ENCODE assay signal across 20 cellular contexts in genomic region chr2:42652086-42652485, GRCh38.
DNase-seq lines count a peak whose midpoint lies in the region; ATAC-seq, FAIRE-seq and TF ChIP-seq lines count a peak whose summit lies in the region.
"Had no signal": no experiment of that assay in that cellular context is flagged by ENCODE, and none has a peak within 500 bp of the region (broad histone marks: within the 10 kb centered on the region; RNA-seq: fewer than 3 reads in every experiment).

No MANE protein-coding gene starts in this region.

- H3K27ac ChIP-seq in right cardiac atrium (ENCODE audit: low read length), result no peak overlapping the region
- H3K27ac ChIP-seq: foreskin keratinocyte, Peyer's patch, psoas muscle had no signal

- H3K27me3 Mint-ChIP-seq in activated CD4-positive, alpha-beta T cell treated with anti-CD3 and anti-CD28 coated beads for 36 hours, result no peaks in the 10 kb centered on the region
- H3K27me3 Mint-ChIP-seq in T-helper 1 cell treated with Interleukin-12 subunit alpha and Interleukin-12 subunit beta and Interleukin-4 antibody, amounts not matched to agents 30 μg/mL and 1 μg/mL, for 36 hours (ENCODE audit: low read depth), result no peaks in the 10 kb centered on the region
- H3K27me3 Mint-ChIP-seq in effector memory CD8-positive, alpha-beta T cell, result no peaks in the 10 kb centered on the region
- no peaks in the 10 kb centered on the region for H3K27me3 Mint-ChIP-seq in Caco-2 (ENCODE audit: insufficient read depth, unreplicated experiment)

- CTCF ChIA-PET in activated CD4-positive, alpha-beta T cell treated with anti-CD3 and anti-CD28 coated beads for 36 hours (lab: Charles Lee), result interaction anchor here (0.7 to 1.1 kb wide), 2 partner anchors 11 to 12 kb away, joined by 3 to 4 read pairs; no protein-coding TSS in a partner anchor
- CTCF ChIA-PET in Caco-2 (lab: Charles Lee), result no interaction called here

- POLR2A ChIA-PET in activated CD4-positive, alpha-beta T cell treated with anti-CD3 and anti-CD28 coated beads for 36 hours (lab: Charles Lee), result no interaction called here
- POLR2A ChIA-PET in Caco-2 (lab: Charles Lee), result no interaction called here

- no peaks in the 10 kb centered on the region for H3K9me3 Mint-ChIP-seq in activated CD4-positive, alpha-beta T cell treated with anti-CD3 and anti-CD28 coated beads for 36 hours (ENCODE audit: low read depth)
- H3K9me3 Mint-ChIP-seq in T-helper 1 cell treated with Interleukin-12 subunit alpha and Interleukin-12 subunit beta and Interleukin-4 antibody, amounts not matched to agents 30 μg/mL and 1 μg/mL, for 36 hours, result no peaks in the 10 kb centered on the region
- H3K9me3 Mint-ChIP-seq in effector memory CD8-positive, alpha-beta T cell, result no peaks in the 10 kb centered on the region
- H3K9me3 Mint-ChIP-seq in Caco-2 (ENCODE audit: unreplicated experiment), result no peaks in the 10 kb centered on the region

- 89% methylated on average over 6 of the region's 6 CpGs for WGBS in right cardiac atrium

- intact Hi-C loops in activated CD4-positive, alpha-beta T cell treated with anti-CD3 and anti-CD28 coated beads for 36 hours (cut with DNase I, micrococcal nuclease), result no loop called here
- intact Hi-C loops in Caco-2 (cut with micrococcal nuclease; ENCODE audit: unreplicated experiment) (no loop called here), right cardiac atrium (cut with DNase I) (no loop called here)

- H3K36me3 Mint-ChIP-seq in activated CD4-positive, alpha-beta T cell treated with anti-CD3 and anti-CD28 coated beads for 36 hours (ENCODE audit: low read depth), result peaks cover 9% of the 10 kb centered on the region
- no peaks in the 10 kb centered on the region for H3K36me3 Mint-ChIP-seq in T-helper 1 cell treated with Interleukin-12 subunit alpha and Interleukin-12 subunit beta and Interleukin-4 antibody, amounts not matched to agents 30 μg/mL and 1 μg/mL, for 36 hours (ENCODE audit: low read depth)
- no peaks in the 10 kb centered on the region for H3K36me3 Mint-ChIP-seq in effector memory CD8-positive, alpha-beta T cell (ENCODE audit: insufficient read depth)
- H3K36me3 Mint-ChIP-seq in Caco-2 (ENCODE audit: insufficient read depth, unreplicated experiment), result peaks cover 4% of the 10 kb centered on the region

- no TSS peak for BruUV-seq in Caco-2 (replicated peaks; lab: Mats Ljungman, UMichigan)

- H3K9me3 ChIP-seq in Caco-2 (no peaks in the 10 kb centered on the region), right cardiac atrium (ENCODE audit: control insufficient read depth, low read length) (no peaks in the 10 kb centered on the region)
- H3K9me3 ChIP-seq: BE2C, Peyer's patch, psoas muscle had no signal

- H3K36me3 ChIP-seq in Caco-2 (ENCODE audit: control insufficient read depth, insufficient read depth, low read length), result no peaks in the 10 kb centered on the region

- peak overlapping the region; percentile 84 for H3K27ac Mint-ChIP-seq in activated CD4-positive, alpha-beta T cell treated with anti-CD3 and anti-CD28 coated beads for 36 hours
- peak overlapping the region; percentile 62 for H3K27ac Mint-ChIP-seq in T-helper 1 cell treated with Interleukin-12 subunit alpha and Interleukin-12 subunit beta and Interleukin-4 antibody, amounts not matched to agents 30 μg/mL and 1 μg/mL, for 36 hours
- H3K27ac Mint-ChIP-seq in effector memory CD8-positive, alpha-beta T cell, result peak overlapping the region; percentile 46 to 49
- no peak overlapping the region for H3K27ac Mint-ChIP-seq in Caco-2 (ENCODE audit: unreplicated experiment)

- H3K4me3 ChIP-seq in Caco-2 (ENCODE audit: low read depth, low read length) (no peak overlapping the region), right cardiac atrium (ENCODE audit: low read length) (no peak overlapping the region)
- H3K4me3 ChIP-seq: Peyer's patch, psoas muscle, smooth muscle cell had no signal

- ATAC-seq in activated CD4-positive, alpha-beta T cell treated with anti-CD3 and anti-CD28 coated beads for 36 hours, result peak; percentile 57
- no peak for ATAC-seq in effector memory CD8-positive, alpha-beta T cell (replicated peaks)
- no peak for ATAC-seq in GM21786 (IDR thresholded peaks at IDR 0.05; ENCODE audit: unreplicated experiment)
- ATAC-seq in right cardiac atrium, result no peak
- ATAC-seq: foreskin keratinocyte, psoas muscle had no signal

- H3K27me3 ChIP-seq in Caco-2 (replicated peaks; ENCODE audit: control insufficient read depth, insufficient read depth, low read length), result no peaks in the 10 kb centered on the region
- no peaks in the 10 kb centered on the region for H3K27me3 ChIP-seq in right cardiac atrium (ENCODE audit: control insufficient read depth, insufficient read depth)
- H3K27me3 ChIP-seq: BE2C, foreskin keratinocyte, Peyer's patch had no signal

- H3K4me1 ChIP-seq in Caco-2, result no peaks in the 10 kb centered on the region
- H3K4me1 ChIP-seq in right cardiac atrium (ENCODE audit: control insufficient read depth, insufficient read depth, low read length), result no peaks in the 10 kb centered on the region
- H3K4me1 ChIP-seq: BE2C, foreskin keratinocyte, Peyer's patch, psoas muscle had no signal

- DNase-seq in activated CD4-positive, alpha-beta T cell treated with anti-CD3 and anti-CD28 coated beads for 36 hours, result peak; percentile 38
- DNase-seq in activated CD4-positive, alpha-beta T cell treated with anti-CD3 and anti-CD28 coated beads, Interleukin-2, amount 50 U/mL, for 1 hour, result no peak
- DNase-seq in D721Med (ENCODE audit: insufficient read length, low spot score), result no peak
- no peak for DNase-seq in effector memory CD8-positive, alpha-beta T cell
- DNase-seq in Caco-2, result no peak
- DNase-seq in right cardiac atrium, result no peak
- DNase-seq: 8988T, anterior cingulate cortex, BE2C, DMS53, foreskin keratinocyte, Kasumi-1, NCI-H1105 treated with DMSO at 0.1 percent for 48 hours, Peyer's patch, psoas muscle, trophoblast cell had no signal

- peaks cover 63% of the 10 kb centered on the region for H3K4me1 Mint-ChIP-seq in activated CD4-positive, alpha-beta T cell treated with anti-CD3 and anti-CD28 coated beads for 36 hours
- peaks cover 32% of the 10 kb centered on the region for H3K4me1 Mint-ChIP-seq in T-helper 1 cell treated with Interleukin-12 subunit alpha and Interleukin-12 subunit beta and Interleukin-4 antibody, amounts not matched to agents 30 μg/mL and 1 μg/mL, for 36 hours (ENCODE audit: low read depth)
- H3K4me1 Mint-ChIP-seq in effector memory CD8-positive, alpha-beta T cell (ENCODE audit: low read depth in 2 of 2), result peaks cover 3 to 8% of the 10 kb centered on the region in 2 donors
- H3K4me1 Mint-ChIP-seq in Caco-2 (ENCODE audit: low read depth, unreplicated experiment), result peaks cover 7% of the 10 kb centered on the region

- TF ChIP-seq CTCF in D721Med (IDR thresholded peaks at IDR 0.05; ENCODE audit: insufficient read depth, missing control alignments) (no peak), Caco-2 (IDR thresholded peaks at IDR 0.05; ENCODE audit: insufficient read depth in 1 of 2, low read depth in 1 of 2, low read length in 1 of 2, severe bottlenecking in 1 of 2, unreplicated experiment in 1 of 2) (no peak)

- peak overlapping the region; percentile 38 for H3K4me3 Mint-ChIP-seq in activated CD4-positive, alpha-beta T cell treated with anti-CD3 and anti-CD28 coated beads for 36 hours
- peak overlapping the region; percentile 39 for H3K4me3 Mint-ChIP-seq in T-helper 1 cell treated with Interleukin-12 subunit alpha and Interleukin-12 subunit beta and Interleukin-4 antibody, amounts not matched to agents 30 μg/mL and 1 μg/mL, for 36 hours
- H3K4me3 Mint-ChIP-seq in effector memory CD8-positive, alpha-beta T cell, result peak overlapping the region; percentile 22 to 54
- no peak overlapping the region for H3K4me3 Mint-ChIP-seq in Caco-2 (ENCODE audit: unreplicated experiment)

- peak; percentile 38 for FAIRE-seq in D721Med (lab: Jason Lieb, UNC)
- FAIRE-seq: endothelial cell of umbilical vein had no signal
